ENCODE assay signal across 1 cellular context in genomic region chr9:137313326-137313920, GRCh38.
TF ChIP-seq lines count a peak whose summit lies in the region.

No MANE protein-coding gene starts in this region.

TF ChIP-seq in H1, 55 proteins besides CTCF, POLR2A, EP300 and RAD21:
- TF ChIP-seq CBX8 (IDR thresholded peaks at IDR 0.05; ENCODE audit: borderline replicate concordance, low read depth, low read length) (no peak), ATF3 (IDR thresholded peaks at IDR 0.05; ENCODE audit: insufficient read depth, low read depth, low read length) (no peak), SP1 (IDR thresholded peaks at IDR 0.05; ENCODE audit: low read depth, low read length) (no peak), TEAD4 (IDR thresholded peaks at IDR 0.05; ENCODE audit: low read depth, low read length) (no peak), BACH1 (IDR thresholded peaks at IDR 0.05; ENCODE audit: low read length) (no peak), TAF7 (optimal IDR thresholded peaks at IDR 0.05; ENCODE audit: borderline replicate concordance, low read depth, low read length) (no peak), RNF2 (IDR thresholded peaks at IDR 0.05; ENCODE audit: borderline replicate concordance, low read depth, low read length, missing control alignments, poor library complexity, severe bottlenecking) (no peak), CTBP2 (IDR thresholded peaks at IDR 0.05; ENCODE audit: borderline replicate concordance, insufficient read depth, insufficient read length, low read length) (no peak), HDAC6 (IDR thresholded peaks at IDR 0.05; ENCODE audit: low read depth, low read length) (no peak), ATF2 (IDR thresholded peaks at IDR 0.05; ENCODE audit: low read length) (no peak), KDM5A (IDR thresholded peaks at IDR 0.05; ENCODE audit: low read length) (no peak)
TF ChIP-seq in H1: peak in this region for 0.
